In genomic region chr14:60565211-60565610, GRCh38 we compare ENCODE assay signal across 1 cellular context.
TF ChIP-seq lines count a peak whose summit lies in the region.

No MANE protein-coding gene starts in this region.

TF ChIP-seq in GM23338, 12 proteins besides CTCF, POLR2A, EP300 and RAD21 (continued from another document):
- no peak for TF ChIP-seq ZNF462 (CRISPR knock-in tag; IDR thresholded peaks at IDR 0.05)
TF ChIP-seq in GM23338: peak in this region for 0.
